In the genomic region with DNA sequence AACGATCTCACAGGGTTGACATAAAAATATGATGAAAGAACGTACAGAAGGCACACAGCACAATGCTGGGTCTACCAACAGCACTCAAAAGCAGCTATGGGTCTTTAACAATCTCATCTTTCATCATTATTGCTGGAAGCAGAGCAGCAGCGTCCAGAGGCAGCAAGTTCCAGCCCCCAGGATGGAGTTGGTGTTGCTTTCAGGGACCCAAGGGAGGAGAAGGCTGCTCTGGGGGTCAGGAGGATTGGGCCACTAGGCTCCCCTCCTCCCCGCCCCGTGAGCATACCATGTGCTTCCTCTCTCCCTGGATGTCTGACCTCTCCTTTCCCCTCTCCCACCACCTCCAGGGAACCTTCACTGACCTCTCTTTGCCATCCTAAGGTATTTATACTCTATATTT, we compare ENCODE assay signal across 1 cellular context.
TF ChIP-seq lines count a peak whose summit lies in the region.

No MANE protein-coding gene starts in this region.

TF ChIP-seq in HepG2, 621 proteins besides CTCF, POLR2A, EP300 and RAD21:
- TF ChIP-seq SIX1 (CRISPR knock-in tag; IDR thresholded peaks at IDR 0.05; ENCODE audit: borderline replicate concordance) (no peak), ZSCAN30 (CRISPR knock-in tag; IDR thresholded peaks at IDR 0.05) (no peak), ZNF180 (CRISPR knock-in tag; IDR thresholded peaks at IDR 0.05; ENCODE audit: borderline replicate concordance, low read depth) (no peak), SOX5 (CRISPR knock-in tag; IDR thresholded peaks at IDR 0.05; ENCODE audit: borderline replicate concordance) (no peak), RCOR2 (CRISPR knock-in tag; IDR thresholded peaks at IDR 0.05) (no peak), HMGA1 (CRISPR knock-in tag; conservative IDR thresholded peaks at IDR 0.05) (no peak), FOXJ3 (CRISPR knock-in tag; IDR thresholded peaks at IDR 0.05; ENCODE audit: borderline replicate concordance) (no peak), HHEX (CRISPR knock-in tag; IDR thresholded peaks at IDR 0.05) (no peak), KMT2B (CRISPR knock-in tag; IDR thresholded peaks at IDR 0.05) (no peak), NFRKB (IDR thresholded peaks at IDR 0.05) (no peak), ATM (IDR thresholded peaks at IDR 0.05; ENCODE audit: borderline replicate concordance) (no peak), KMT2A (CRISPR knock-in tag; IDR thresholded peaks at IDR 0.05) (no peak), TAF1 (CRISPR knock-in tag; IDR thresholded peaks at IDR 0.05) (no peak)
- TF ChIP-seq, protein P1, sequence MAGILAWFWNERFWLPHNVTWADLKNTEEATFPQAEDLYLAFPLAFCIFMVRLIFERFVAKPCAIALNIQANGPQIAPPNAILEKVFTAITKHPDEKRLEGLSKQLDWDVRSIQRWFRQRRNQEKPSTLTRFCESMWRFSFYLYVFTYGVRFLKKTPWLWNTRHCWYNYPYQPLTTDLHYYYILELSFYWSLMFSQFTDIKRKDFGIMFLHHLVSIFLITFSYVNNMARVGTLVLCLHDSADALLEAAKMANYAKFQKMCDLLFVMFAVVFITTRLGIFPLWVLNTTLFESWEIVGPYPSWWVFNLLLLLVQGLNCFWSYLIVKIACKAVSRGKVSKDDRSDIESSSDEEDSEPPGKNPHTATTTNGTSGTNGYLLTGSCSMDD (CRISPR knock-in tag; IDR thresholded peaks at IDR 0.05): no peak
- TF ChIP-seq, protein P2, sequence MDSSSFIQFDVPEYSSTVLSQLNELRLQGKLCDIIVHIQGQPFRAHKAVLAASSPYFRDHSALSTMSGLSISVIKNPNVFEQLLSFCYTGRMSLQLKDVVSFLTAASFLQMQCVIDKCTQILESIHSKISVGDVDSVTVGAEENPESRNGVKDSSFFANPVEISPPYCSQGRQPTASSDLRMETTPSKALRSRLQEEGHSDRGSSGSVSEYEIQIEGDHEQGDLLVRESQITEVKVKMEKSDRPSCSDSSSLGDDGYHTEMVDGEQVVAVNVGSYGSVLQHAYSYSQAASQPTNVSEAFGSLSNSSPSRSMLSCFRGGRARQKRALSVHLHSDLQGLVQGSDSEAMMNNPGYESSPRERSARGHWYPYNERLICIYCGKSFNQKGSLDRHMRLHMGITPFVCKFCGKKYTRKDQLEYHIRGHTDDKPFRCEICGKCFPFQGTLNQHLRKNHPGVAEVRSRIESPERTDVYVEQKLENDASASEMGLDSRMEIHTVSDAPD (CRISPR knock-in tag; IDR thresholded peaks at IDR 0.05): no peak
- TF ChIP-seq, protein P3, sequence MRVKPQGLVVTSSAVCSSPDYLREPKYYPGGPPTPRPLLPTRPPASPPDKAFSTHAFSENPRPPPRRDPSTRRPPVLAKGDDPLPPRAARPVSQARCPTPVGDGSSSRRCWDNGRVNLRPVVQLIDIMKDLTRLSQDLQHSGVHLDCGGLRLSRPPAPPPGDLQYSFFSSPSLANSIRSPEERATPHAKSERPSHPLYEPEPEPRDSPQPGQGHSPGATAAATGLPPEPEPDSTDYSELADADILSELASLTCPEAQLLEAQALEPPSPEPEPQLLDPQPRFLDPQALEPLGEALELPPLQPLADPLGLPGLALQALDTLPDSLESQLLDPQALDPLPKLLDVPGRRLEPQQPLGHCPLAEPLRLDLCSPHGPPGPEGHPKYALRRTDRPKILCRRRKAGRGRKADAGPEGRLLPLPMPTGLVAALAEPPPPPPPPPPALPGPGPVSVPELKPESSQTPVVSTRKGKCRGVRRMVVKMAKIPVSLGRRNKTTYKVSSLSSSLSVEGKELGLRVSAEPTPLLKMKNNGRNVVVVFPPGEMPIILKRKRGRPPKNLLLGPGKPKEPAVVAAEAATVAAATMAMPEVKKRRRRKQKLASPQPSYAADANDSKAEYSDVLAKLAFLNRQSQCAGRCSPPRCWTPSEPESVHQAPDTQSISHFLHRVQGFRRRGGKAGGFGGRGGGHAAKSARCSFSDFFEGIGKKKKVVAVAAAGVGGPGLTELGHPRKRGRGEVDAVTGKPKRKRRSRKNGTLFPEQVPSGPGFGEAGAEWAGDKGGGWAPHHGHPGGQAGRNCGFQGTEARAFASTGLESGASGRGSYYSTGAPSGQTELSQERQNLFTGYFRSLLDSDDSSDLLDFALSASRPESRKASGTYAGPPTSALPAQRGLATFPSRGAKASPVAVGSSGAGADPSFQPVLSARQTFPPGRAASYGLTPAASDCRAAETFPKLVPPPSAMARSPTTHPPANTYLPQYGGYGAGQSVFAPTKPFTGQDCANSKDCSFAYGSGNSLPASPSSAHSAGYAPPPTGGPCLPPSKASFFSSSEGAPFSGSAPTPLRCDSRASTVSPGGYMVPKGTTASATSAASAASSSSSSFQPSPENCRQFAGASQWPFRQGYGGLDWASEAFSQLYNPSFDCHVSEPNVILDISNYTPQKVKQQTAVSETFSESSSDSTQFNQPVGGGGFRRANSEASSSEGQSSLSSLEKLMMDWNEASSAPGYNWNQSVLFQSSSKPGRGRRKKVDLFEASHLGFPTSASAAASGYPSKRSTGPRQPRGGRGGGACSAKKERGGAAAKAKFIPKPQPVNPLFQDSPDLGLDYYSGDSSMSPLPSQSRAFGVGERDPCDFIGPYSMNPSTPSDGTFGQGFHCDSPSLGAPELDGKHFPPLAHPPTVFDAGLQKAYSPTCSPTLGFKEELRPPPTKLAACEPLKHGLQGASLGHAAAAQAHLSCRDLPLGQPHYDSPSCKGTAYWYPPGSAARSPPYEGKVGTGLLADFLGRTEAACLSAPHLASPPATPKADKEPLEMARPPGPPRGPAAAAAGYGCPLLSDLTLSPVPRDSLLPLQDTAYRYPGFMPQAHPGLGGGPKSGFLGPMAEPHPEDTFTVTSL (CRISPR knock-in tag; IDR thresholded peaks at IDR 0.05; ENCODE audit: borderline replicate concordance): no peak
- TF ChIP-seq, protein P4, sequence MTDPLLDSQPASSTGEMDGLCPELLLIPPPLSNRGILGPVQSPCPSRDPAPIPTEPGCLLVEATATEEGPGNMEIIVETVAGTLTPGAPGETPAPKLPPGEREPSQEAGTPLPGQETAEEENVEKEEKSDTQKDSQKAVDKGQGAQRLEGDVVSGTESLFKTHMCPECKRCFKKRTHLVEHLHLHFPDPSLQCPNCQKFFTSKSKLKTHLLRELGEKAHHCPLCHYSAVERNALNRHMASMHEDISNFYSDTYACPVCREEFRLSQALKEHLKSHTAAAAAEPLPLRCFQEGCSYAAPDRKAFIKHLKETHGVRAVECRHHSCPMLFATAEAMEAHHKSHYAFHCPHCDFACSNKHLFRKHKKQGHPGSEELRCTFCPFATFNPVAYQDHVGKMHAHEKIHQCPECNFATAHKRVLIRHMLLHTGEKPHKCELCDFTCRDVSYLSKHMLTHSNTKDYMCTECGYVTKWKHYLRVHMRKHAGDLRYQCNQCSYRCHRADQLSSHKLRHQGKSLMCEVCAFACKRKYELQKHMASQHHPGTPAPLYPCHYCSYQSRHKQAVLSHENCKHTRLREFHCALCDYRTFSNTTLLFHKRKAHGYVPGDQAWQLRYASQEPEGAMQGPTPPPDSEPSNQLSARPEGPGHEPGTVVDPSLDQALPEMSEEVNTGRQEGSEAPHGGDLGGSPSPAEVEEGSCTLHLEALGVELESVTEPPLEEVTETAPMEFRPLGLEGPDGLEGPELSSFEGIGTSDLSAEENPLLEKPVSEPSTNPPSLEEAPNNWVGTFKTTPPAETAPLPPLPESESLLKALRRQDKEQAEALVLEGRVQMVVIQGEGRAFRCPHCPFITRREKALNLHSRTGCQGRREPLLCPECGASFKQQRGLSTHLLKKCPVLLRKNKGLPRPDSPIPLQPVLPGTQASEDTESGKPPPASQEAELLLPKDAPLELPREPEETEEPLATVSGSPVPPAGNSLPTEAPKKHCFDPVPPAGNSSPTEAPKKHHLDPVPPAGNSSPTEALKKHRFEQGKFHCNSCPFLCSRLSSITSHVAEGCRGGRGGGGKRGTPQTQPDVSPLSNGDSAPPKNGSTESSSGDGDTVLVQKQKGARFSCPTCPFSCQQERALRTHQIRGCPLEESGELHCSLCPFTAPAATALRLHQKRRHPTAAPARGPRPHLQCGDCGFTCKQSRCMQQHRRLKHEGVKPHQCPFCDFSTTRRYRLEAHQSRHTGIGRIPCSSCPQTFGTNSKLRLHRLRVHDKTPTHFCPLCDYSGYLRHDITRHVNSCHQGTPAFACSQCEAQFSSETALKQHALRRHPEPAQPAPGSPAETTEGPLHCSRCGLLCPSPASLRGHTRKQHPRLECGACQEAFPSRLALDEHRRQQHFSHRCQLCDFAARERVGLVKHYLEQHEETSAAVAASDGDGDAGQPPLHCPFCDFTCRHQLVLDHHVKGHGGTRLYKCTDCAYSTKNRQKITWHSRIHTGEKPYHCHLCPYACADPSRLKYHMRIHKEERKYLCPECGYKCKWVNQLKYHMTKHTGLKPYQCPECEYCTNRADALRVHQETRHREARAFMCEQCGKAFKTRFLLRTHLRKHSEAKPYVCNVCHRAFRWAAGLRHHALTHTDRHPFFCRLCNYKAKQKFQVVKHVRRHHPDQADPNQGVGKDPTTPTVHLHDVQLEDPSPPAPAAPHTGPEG (CRISPR knock-in tag; IDR thresholded peaks at IDR 0.05): no peak
- TF ChIP-seq, protein P5, sequence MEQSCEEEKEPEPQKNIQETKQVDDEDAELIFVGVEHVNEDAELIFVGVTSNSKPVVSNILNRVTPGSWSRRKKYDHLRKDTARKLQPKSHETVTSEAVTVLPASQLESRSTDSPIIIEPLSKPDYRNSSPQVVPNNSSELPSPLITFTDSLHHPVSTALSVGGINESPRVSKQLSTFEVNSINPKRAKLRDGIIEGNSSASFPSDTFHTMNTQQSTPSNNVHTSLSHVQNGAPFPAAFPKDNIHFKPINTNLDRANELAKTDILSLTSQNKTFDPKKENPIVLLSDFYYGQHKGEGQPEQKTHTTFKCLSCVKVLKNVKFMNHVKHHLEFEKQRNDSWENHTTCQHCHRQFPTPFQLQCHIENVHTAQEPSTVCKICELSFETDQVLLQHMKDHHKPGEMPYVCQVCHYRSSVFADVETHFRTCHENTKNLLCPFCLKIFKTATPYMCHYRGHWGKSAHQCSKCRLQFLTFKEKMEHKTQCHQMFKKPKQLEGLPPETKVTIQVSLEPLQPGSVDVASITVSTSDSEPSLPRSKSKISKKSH (CRISPR knock-in tag; IDR thresholded peaks at IDR 0.05; ENCODE audit: borderline replicate concordance): no peak
